ENCODE assay signal across 18 cellular contexts in genomic region chr17:29237476-29238132, GRCh38. TPM values are rescaled to one million over a fixed set of nuclear protein-coding genes. Genes with fewer than 3 reads are reported as not detected.
DNase-seq lines count a peak whose midpoint lies in the region; ATAC-seq, FAIRE-seq and TF ChIP-seq lines count a peak whose summit lies in the region.
"Had no signal": no experiment of that assay in that cellular context is flagged by ENCODE, and none has a peak within 500 bp of the region (broad histone marks: within the 10 kb centered on the region; RNA-seq: fewer than 3 reads in every experiment).

No MANE protein-coding gene starts in this region.

- CTCF ChIA-PET in HCT116 (lab: Charles Lee): interaction anchor here (1.1 to 1.8 kb wide), 2 partner anchors 18 to 58 kb away, joined by 3 to 6 read pairs; partner anchors contain the start of gene MYO18A

- no peaks in the 10 kb centered on the region for H3K9me3 ChIP-seq in HCT116 (ENCODE audit: control insufficient read depth in 1 of 2, insufficient read depth in 1 of 2, low read depth in 1 of 2, low read length in 2 of 2)
- H3K9me3 ChIP-seq: heart right ventricle had no signal

- DNase-seq in HCT116 (ENCODE audit: low read depth, low spot score) (peak; percentile 51), RCC 7860 (ENCODE audit: low spot score) (peak; percentile 35), fibroblast of mammary gland (ENCODE audit: low read depth) (peak; percentile 84), stromal cell of bone marrow (ENCODE audit: low read depth) (peak; percentile 65), urothelium cell line (ENCODE audit: low spot score) (no peak)
- DNase-seq in activated naive CD4-positive, alpha-beta T cell treated with Interleukin-2 at 50 U/mL for 16 hours: no peak
- DNase-seq: DMS 273 treated with DMSO at 0.1 percent for 48 hours; dorsolateral prefrontal cortex; heart right ventricle; NCI-H1930; stimulated activated CD4-positive, alpha-beta T cell treated with anti-CD3 and anti-CD28 coated beads, Interleukin-2, amount 100 ng/mL, for 24 hours; stimulated activated naive CD4-positive, alpha-beta T cell treated with Interleukin-2 at 50 U/mL for 16 hours had no signal

- intact Hi-C loops in HCT116 (cut with micrococcal nuclease): no loop called here

- POLR2A ChIA-PET in HCT116 (lab: Charles Lee): interaction anchor here (1.4 kb wide), 1 partner anchor 57 kb away, joined by 5 read pairs; the partner anchor contains the start of gene NUFIP2

- TF ChIP-seq POLR2A in HCT116 (IDR thresholded peaks at IDR 0.05; ENCODE audit: borderline replicate concordance, extremely low read depth, insufficient read depth, insufficient read length): no peak

- no TSS peak for BruUV-seq in HCT116 (replicated peaks; lab: Mats Ljungman, UMichigan)

- TF ChIP-seq RAD21 in HCT116 (IDR thresholded peaks at IDR 0.05; ENCODE audit: low read depth): no peak

- H3K4me1 ChIP-seq in HCT116 (ENCODE audit: control insufficient read depth in 1 of 2, insufficient read depth in 2 of 2, low read length in 2 of 2): peaks cover 21 to 35% of the 10 kb centered on the region in 2 experiments

- no peak overlapping the region for H2AFZ ChIP-seq in HCT116 (ENCODE audit: low read depth, low read length, poor library complexity, severe bottlenecking)
- H2AFZ ChIP-seq: GM23338 had no signal

- peaks cover 10% of the 10 kb centered on the region; the same call in 1 of the 2 replicates for H4K20me1 ChIP-seq in HCT116 (ENCODE audit: insufficient read depth)

- H3K4me3 ChIP-seq in HCT116 (replicated peaks in 1 of 2; ENCODE audit: low read depth in 1 of 2, low read length in 2 of 2) (no peak overlapping the region), fibroblast of mammary gland (ENCODE audit: control insufficient read depth, low read depth, low read length) (no peak overlapping the region)
- H3K4me3 ChIP-seq: dorsolateral prefrontal cortex, GM12878, GM23338, heart right ventricle had no signal

- FAIRE-seq in RCC 7860 (lab: Jason Lieb, UNC) (no peak), urothelium cell line (lab: Jason Lieb, UNC) (no peak)
- FAIRE-seq: GM12878, GM19239 had no signal

- no peaks in the 10 kb centered on the region for H3K9me2 ChIP-seq in HCT116 (ENCODE audit: insufficient read depth)

- H3K36me3 ChIP-seq in HCT116 (ENCODE audit: control insufficient read depth in 1 of 2, insufficient read depth in 2 of 2, low read length in 2 of 2): peaks cover 0 to 15% of the 10 kb centered on the region in 2 experiments; a peak in 3 of 4 replicates
- H3K36me3 ChIP-seq: heart right ventricle had no signal

- no peaks in the 10 kb centered on the region for H3K27me3 ChIP-seq in HCT116 (ENCODE audit: insufficient read depth, low read length)
- H3K27me3 ChIP-seq: dorsolateral prefrontal cortex, heart right ventricle had no signal

- RAD21 ChIA-PET in HCT116 (lab: Charles Lee; ENCODE audit: low non-redundant PET in 1 of 2, low total read pairs in 2 of 2, uncharacterized antibody in 2 of 2, unreplicated experiment in 2 of 2): interaction anchor here in 1 of 2 experiments (0.9 kb wide), 1 partner anchor 330 kb away, joined by 4 read pairs; no protein-coding TSS in a partner anchor

- TF ChIP-seq CTCF in HCT116 (IDR thresholded peaks at IDR 0.05 in 2 of 3, conservative IDR thresholded peaks at IDR 0.05 in 1 of 3; ENCODE audit: borderline replicate concordance in 1 of 3, insufficient read depth in 1 of 3, low read depth in 2 of 3, low read length in 2 of 3) (no peak), fibroblast of mammary gland (conservative IDR thresholded peaks at IDR 0.05; ENCODE audit: control insufficient read depth, insufficient read depth, low read depth, low read length) (no peak)

- H3K27ac ChIP-seq in HCT116 (ENCODE audit: low read depth, low read length): no peak overlapping the region
- H3K27ac ChIP-seq: dorsolateral prefrontal cortex had no signal

- ATAC-seq in HCT116 (no peak), GM18909 (IDR thresholded peaks at IDR 0.05; ENCODE audit: poor library complexity, unreplicated experiment) (no peak)
- ATAC-seq: activated naive CD4-positive, alpha-beta T cell treated with anti-CD3 and anti-CD28 coated beads, Interleukin-2, amount 50 U/mL, for 72 hours; GM12878; GM23338 had no signal

- H3K4me2 ChIP-seq in HCT116 (ENCODE audit: low read length): no peak overlapping the region
- H3K4me2 ChIP-seq: GM23338 had no signal

- H3K9ac ChIP-seq in HCT116 (ENCODE audit: low read length): no peak overlapping the region

- peaks cover 57% of the 10 kb centered on the region for H3K79me2 ChIP-seq in HCT116 (ENCODE audit: insufficient read depth, low read length)

TF ChIP-seq in HCT116, 20 proteins besides CTCF, POLR2A, EP300 and RAD21:
- TF ChIP-seq CEBPB (IDR thresholded peaks at IDR 0.05; ENCODE audit: low read depth): peak; percentile 97
- TF ChIP-seq SRF (IDR thresholded peaks at IDR 0.05; ENCODE audit: low read depth): no peak
- TF ChIP-seq SP1 (IDR thresholded peaks at IDR 0.05; ENCODE audit: low read depth): peak; percentile 68
- TF ChIP-seq EGR1 (IDR thresholded peaks at IDR 0.05; ENCODE audit: low read depth): no peak
- TF ChIP-seq EZH2 (IDR thresholded peaks at IDR 0.05): no peak
- TF ChIP-seq JUND (IDR thresholded peaks at IDR 0.05): no peak
- TF ChIP-seq, protein P1, sequence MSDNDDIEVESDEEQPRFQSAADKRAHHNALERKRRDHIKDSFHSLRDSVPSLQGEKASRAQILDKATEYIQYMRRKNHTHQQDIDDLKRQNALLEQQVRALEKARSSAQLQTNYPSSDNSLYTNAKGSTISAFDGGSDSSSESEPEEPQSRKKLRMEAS (IDR thresholded peaks at IDR 0.05): peak; percentile 86
- no peak for TF ChIP-seq FOSL1 (IDR thresholded peaks at IDR 0.05; ENCODE audit: low read depth)
- no peak; the same call in none of the 2 replicates for TF ChIP-seq POLR2AphosphoS5 (IDR thresholded peaks at IDR 0.05; ENCODE audit: low read depth, low read length)
- TF ChIP-seq CBX3 (IDR thresholded peaks at IDR 0.05; ENCODE audit: low read depth): peak; percentile 73
- no peak for TF ChIP-seq ZNF274 (IDR thresholded peaks at IDR 0.05; ENCODE audit: low read depth, low read length)

RNA-seq across cellular contexts. Expression of gene CRYBA1, which starts 9.1 kb away (rescaled TPM):
- total RNA-seq in HCT116 (2021; ENCODE audit: unreplicated experiment): not detected
- polyA plus RNA-seq in HCT116 (2012): 0.14 TPM in 1 of 2 replicates, not detected in the other
- total RNA-seq: activated naive CD4-positive, alpha-beta T cell treated with anti-CD3 and anti-CD28 coated beads, Interleukin-2, amount 50 U/mL, for 72 hours; dorsolateral prefrontal cortex; GM12878; GM23338; heart right ventricle; progenitor cell of endocrine pancreas had no signal
- polyA plus RNA-seq: GM12878, GM23338, heart right ventricle had no signal

RNA-seq across cellular contexts. Expression of gene NUFIP2, which starts 56.3 kb away (rescaled TPM):
- 66.5 TPM for total RNA-seq in HCT116 (2021; ENCODE audit: unreplicated experiment)
- 26.2 and 39.7 TPM in 2 replicates for polyA plus RNA-seq in HCT116 (2012)

RNA-seq across cellular contexts. Expression of gene MYO18A, which starts 57.4 kb away (rescaled TPM):
- total RNA-seq in HCT116 (2021; ENCODE audit: unreplicated experiment): 37.2 TPM
- polyA plus RNA-seq in HCT116 (2012): 33.8 and 36.0 TPM in 2 replicates

Comparison
In these comparisons a context has a peak if more than half of its experiments do, and no peak if none do; other contexts are left out.
1. DNase-seq: peak in HCT116 (single experiment), RCC 7860 (single experiment), fibroblast of mammary gland (single experiment) and stromal cell of bone marrow (single experiment); none in activated naive CD4-positive, alpha-beta T cell treated with Interleukin-2 at 50 U/mL for 16 hours (single experiment) and urothelium cell line (single experiment).